In the genomic region with DNA sequence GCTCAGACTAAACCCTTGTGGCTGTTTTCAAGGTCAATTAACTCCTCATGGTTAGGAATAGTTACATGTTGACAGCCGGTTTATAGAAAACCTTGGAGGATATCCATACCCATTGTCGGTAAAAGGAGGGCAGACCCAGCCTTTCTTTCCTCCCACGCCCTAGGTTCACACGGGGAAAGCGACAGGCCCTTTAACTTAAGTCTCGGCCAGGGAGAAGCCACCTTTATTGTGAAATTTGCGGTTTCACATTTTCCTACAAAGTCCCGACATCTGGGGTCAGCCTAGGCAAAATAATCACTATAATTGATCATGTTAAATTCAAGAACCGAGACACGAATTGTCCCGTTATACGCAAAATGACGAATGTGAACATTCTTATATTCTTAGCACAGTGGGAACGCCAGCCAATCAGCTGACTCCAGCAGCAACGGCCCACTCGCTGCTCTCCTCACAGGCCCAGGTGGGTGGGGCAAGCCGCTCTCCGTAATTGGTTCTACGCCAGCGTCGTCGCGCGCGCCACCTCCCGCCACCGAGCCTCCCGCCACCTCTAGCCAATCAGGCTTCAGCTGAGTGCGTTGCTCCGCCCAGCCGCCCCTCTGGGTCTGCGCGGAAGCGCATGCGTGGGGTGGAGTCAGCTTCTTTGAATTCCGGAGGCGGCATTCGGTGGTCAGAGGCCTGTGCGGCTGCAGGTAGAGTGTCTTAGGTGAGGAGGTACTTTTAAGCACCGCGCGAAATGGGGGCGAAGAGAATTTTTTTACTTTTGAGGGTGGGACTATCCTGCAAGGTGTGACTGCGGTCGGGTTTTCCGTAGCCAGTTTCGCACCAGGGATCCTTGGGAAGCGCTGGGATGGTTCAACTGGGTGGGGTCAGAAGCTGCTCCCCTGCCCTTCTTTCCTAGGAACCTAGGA, we compare ENCODE assay signal across 8 cellular contexts. TPM values are rescaled to one million over a fixed set of nuclear protein-coding genes. Genes with fewer than 3 reads are reported as not detected.
A peak's percentile ranks its signal among the peaks of the same experiment; 100 is the strongest.
DNase-seq lines count a peak whose midpoint lies in the region; ATAC-seq and TF ChIP-seq lines count a peak whose summit lies in the region.

A gene with protein sequence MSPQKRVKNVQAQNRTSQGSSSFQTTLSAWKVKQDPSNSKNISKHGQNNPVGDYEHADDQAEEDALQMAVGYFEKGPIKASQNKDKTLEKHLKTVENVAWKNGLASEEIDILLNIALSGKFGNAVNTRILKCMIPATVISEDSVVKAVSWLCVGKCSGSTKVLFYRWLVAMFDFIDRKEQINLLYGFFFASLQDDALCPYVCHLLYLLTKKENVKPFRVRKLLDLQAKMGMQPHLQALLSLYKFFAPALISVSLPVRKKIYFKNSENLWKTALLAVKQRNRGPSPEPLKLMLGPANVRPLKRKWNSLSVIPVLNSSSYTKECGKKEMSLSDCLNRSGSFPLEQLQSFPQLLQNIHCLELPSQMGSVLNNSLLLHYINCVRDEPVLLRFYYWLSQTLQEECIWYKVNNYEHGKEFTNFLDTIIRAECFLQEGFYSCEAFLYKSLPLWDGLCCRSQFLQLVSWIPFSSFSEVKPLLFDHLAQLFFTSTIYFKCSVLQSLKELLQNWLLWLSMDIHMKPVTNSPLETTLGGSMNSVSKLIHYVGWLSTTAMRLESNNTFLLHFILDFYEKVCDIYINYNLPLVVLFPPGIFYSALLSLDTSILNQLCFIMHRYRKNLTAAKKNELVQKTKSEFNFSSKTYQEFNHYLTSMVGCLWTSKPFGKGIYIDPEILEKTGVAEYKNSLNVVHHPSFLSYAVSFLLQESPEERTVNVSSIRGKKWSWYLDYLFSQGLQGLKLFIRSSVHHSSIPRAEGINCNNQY (plus strand): TSS at position 659 of the 908 bp plus-strand sequence. CDS start 2,867 bp downstream, outside the sequence.

- no peaks in the 10 kb centered on the region for H3K9me3 ChIP-seq in iPS-20b (ENCODE audit: insufficient read depth, low read depth, low read length)
- H3K9me3 ChIP-seq in skeletal muscle tissue (ENCODE audit: control insufficient read depth in 3 of 3, low read length in 3 of 3): no peaks in the 10 kb centered on the region

- peak; percentile 99 for ATAC-seq in HG03175 (IDR thresholded peaks at IDR 0.05; ENCODE audit: unreplicated experiment)

- H3K27me3 ChIP-seq in iPS-20b (ENCODE audit: insufficient read depth, low read length): no peaks in the 10 kb centered on the region
- H3K27me3 ChIP-seq in skeletal muscle tissue (ENCODE audit: control insufficient read depth in 3 of 3, insufficient read depth in 3 of 3, low read length in 3 of 3): no peaks in the 10 kb centered on the region

- H3K4me3 ChIP-seq in WI38 (ENCODE audit: low read depth, low read length): peak within 1 kb of the TSS; percentile 59
- peak within 1 kb of the TSS; percentile 47 to 65 for H3K4me3 ChIP-seq in cardiac fibroblast (replicated peaks in 1 of 2; ENCODE audit: low read depth in 2 of 2, low read length in 2 of 2)
- H3K4me3 ChIP-seq in iPS-20b (ENCODE audit: low read length): peak within 1 kb of the TSS; percentile 92
- peak within 1 kb of the TSS; percentile 68 to 72 (median 70) for H3K4me3 ChIP-seq in skeletal muscle tissue (ENCODE audit: low read length in 3 of 3)

- peak; percentile 94 for DNase-seq in AG08396 (ENCODE audit: low spot score)
- DNase-seq in NCI-H2227 treated with DMSO at 0.1 percent for 48 hours (lab: John Stamatoyannopoulos, UW): peak; percentile 97
- DNase-seq in cardiac fibroblast (ENCODE audit: low read depth in 2 of 2): peak; percentile 94 to 95

- H3K36me3 ChIP-seq in iPS-20b (ENCODE audit: insufficient read depth, low read depth, low read length) (peaks cover 15% of the 10 kb centered on the region), skeletal muscle tissue (ENCODE audit: control insufficient read depth in 3 of 3, insufficient read depth in 3 of 3, low read length in 3 of 3) (no peaks in the 10 kb centered on the region)

- no peak for TF ChIP-seq CTCF in WI38 (IDR thresholded peaks at IDR 0.05; ENCODE audit: low read depth, low read length)
- TF ChIP-seq CTCF in cardiac fibroblast (IDR thresholded peaks at IDR 0.05; ENCODE audit: low read depth, low read length): no peak

- peak; percentile 73 for TF ChIP-seq POLR2A in GM18951 (IDR thresholded peaks at IDR 0.05; ENCODE audit: extremely low read depth, insufficient read depth, insufficient read length)

- H3K9ac ChIP-seq in iPS-20b (ENCODE audit: low read depth, low read length): peak within 1 kb of the TSS; percentile 91
- peak within 1 kb of the TSS; percentile 65 to 70 (median 66) for H3K9ac ChIP-seq in skeletal muscle tissue (ENCODE audit: low read depth in 1 of 3, low read length in 3 of 3)

- no peaks in the 10 kb centered on the region; the same call in 1 of the 2 replicates for H3K4me1 ChIP-seq in iPS-20b (ENCODE audit: insufficient read depth, low read length)
- H3K4me1 ChIP-seq in skeletal muscle tissue (ENCODE audit: control insufficient read depth in 3 of 3, insufficient read depth in 3 of 3, low read length in 3 of 3): peaks cover 0 to 4% (median 0%) of the 10 kb centered on the region in 3 donors

- no peak within 1 kb of the TSS for H3K27ac ChIP-seq in iPS-20b (ENCODE audit: low read length)
- peak within 1 kb of the TSS; percentile 86 for H3K27ac ChIP-seq in skeletal muscle tissue (ENCODE audit: low read depth, low read length)

- in situ Hi-C loops in GM18951 (cut with MboI; ENCODE audit: low sequenced_read_pairs, unreplicated experiment): no loop called here

RNA-seq across cellular contexts. Expression of the gene that starts here (rescaled TPM):
- total RNA-seq in skeletal muscle tissue: 8.4 TPM
